18 cellular contexts compared by ENCODE assay signal in the genomic region with DNA sequence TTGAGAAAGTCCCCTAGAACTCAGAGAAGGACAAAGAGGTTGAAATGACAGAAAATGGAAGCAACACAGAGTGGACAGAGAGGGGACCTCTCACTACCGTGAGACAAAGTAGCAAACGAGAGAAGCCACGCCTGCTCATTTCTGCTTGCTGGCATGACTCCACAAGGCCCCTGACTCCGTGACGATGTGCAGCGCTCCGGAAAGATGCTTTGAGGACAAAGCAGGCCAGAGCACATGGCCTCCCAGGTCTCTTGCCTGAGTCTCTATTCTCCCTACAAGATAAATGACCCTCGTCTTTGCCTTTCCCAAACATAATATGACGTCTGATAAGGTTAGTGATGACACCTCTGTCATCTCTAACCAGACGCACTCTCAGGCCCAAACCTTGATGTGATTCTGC.
"Had no signal": no experiment of that assay in that cellular context is flagged by ENCODE, and none has a peak within 500 bp of the region (broad histone marks: within the 10 kb centered on the region; RNA-seq: fewer than 3 reads in every experiment).

No MANE protein-coding gene starts in this region.

- H3K27me3 Mint-ChIP-seq: activated CD4-positive, alpha-beta T cell treated with anti-CD3 and anti-CD28 coated beads, Interleukin-2, amount 10 ng/mL, durations not matched to agents 7 days and 5 days; activated T-cell treated with anti-CD3 and anti-CD28 coated beads, Interleukin-2, amount 50 U/mL, for 24 hours had no signal

- DNase-seq: activated CD4-positive, alpha-beta T cell treated with anti-CD3 and anti-CD28 coated beads, Interleukin-2, amount 10 ng/mL, durations not matched to agents 7 days and 5 days; activated CD8-positive, alpha-beta T cell treated with anti-CD3 and anti-CD28 coated beads, Interleukin-2, amount 10 ng/mL, durations not matched to agents 7 days and 5 days; activated naive CD4-positive, alpha-beta T cell treated with anti-CD3 and anti-CD28 coated beads, Interleukin-2, amount 50 U/mL, for 16 hours; activated T-cell treated with anti-CD3 and anti-CD28 coated beads, Interleukin-2, amount 50 U/mL, for 24 hours; head of caudate nucleus; left lung; ovary; right lobe of liver; small intestine; stimulated activated CD4-positive, alpha-beta T cell treated with anti-CD3 and anti-CD28 coated beads, Interleukin-15, amount 100 ng/mL, for 24 hours; stimulated activated CD4-positive, alpha-beta T cell treated with anti-CD3 and anti-CD28 coated beads, Interleukin-2, amount 100 ng/mL, for 48 hours; T-helper 1 cell; T1000 had no signal

- H3K4me3 ChIP-seq: ascending aorta, coronary artery, left lung, ovary, right lobe of liver, thoracic aorta had no signal

- H3K4me1 ChIP-seq: ascending aorta, right lobe of liver had no signal

- H3K4me3 Mint-ChIP-seq: activated CD4-positive, alpha-beta T cell treated with anti-CD3 and anti-CD28 coated beads, Interleukin-2, amount 10 ng/mL, durations not matched to agents 7 days and 5 days; activated CD8-positive, alpha-beta T cell treated with anti-CD3 and anti-CD28 coated beads, Interleukin-2, amount 10 ng/mL, durations not matched to agents 7 days and 5 days; activated T-cell treated with anti-CD3 and anti-CD28 coated beads, Interleukin-2, amount 50 U/mL, for 24 hours; central memory CD8-positive, alpha-beta T cell; stimulated activated effector memory CD8-positive, alpha-beta T cell treated with anti-CD3 and anti-CD28 coated beads, Interleukin-12 subunit alpha, Interleukin-12 subunit beta, amount 100 ng/mL, for 72 hours had no signal

- H3K9me3 Mint-ChIP-seq: activated CD4-positive, alpha-beta T cell treated with anti-CD3 and anti-CD28 coated beads, Interleukin-2, amount 10 ng/mL, durations not matched to agents 7 days and 5 days; activated T-cell treated with anti-CD3 and anti-CD28 coated beads, Interleukin-2, amount 50 U/mL, for 24 hours; central memory CD8-positive, alpha-beta T cell; stimulated activated effector memory CD8-positive, alpha-beta T cell treated with anti-CD3 and anti-CD28 coated beads, Interleukin-12 subunit alpha, Interleukin-12 subunit beta, amount 100 ng/mL, for 72 hours had no signal

- H3K27ac Mint-ChIP-seq: activated CD4-positive, alpha-beta T cell treated with anti-CD3 and anti-CD28 coated beads, Interleukin-2, amount 10 ng/mL, durations not matched to agents 7 days and 5 days; activated CD8-positive, alpha-beta T cell treated with anti-CD3 and anti-CD28 coated beads, Interleukin-2, amount 10 ng/mL, durations not matched to agents 7 days and 5 days; activated T-cell treated with anti-CD3 and anti-CD28 coated beads, Interleukin-2, amount 50 U/mL, for 24 hours; stimulated activated effector memory CD8-positive, alpha-beta T cell treated with anti-CD3 and anti-CD28 coated beads, Interleukin-12 subunit alpha, Interleukin-12 subunit beta, amount 100 ng/mL, for 72 hours had no signal

- H3K27ac ChIP-seq: ascending aorta, coronary artery, left lung, ovary, right lobe of liver, thoracic aorta had no signal

- H3K36me3 Mint-ChIP-seq: stimulated activated effector memory CD8-positive, alpha-beta T cell treated with anti-CD3 and anti-CD28 coated beads, Interleukin-12 subunit alpha, Interleukin-12 subunit beta, amount 100 ng/mL, for 72 hours had no signal

- H3K27me3 ChIP-seq: ascending aorta, left lung, ovary, right lobe of liver had no signal

- H3K9me3 ChIP-seq: ascending aorta, left lung, ovary, right lobe of liver, thoracic aorta had no signal

- H3K36me3 ChIP-seq: ascending aorta, left lung, ovary, right lobe of liver, thoracic aorta had no signal
